16 cellular contexts compared by ENCODE assay signal in genomic region chr16:68377667-68378420, GRCh38.
A peak's percentile ranks its signal among the peaks of the same experiment; 100 is the strongest.
DNase-seq lines count a peak whose midpoint lies in the region; ATAC-seq lines count a peak whose summit lies in the region.
"Had no signal": no experiment of that assay in that cellular context is flagged by ENCODE, and none has a peak within 500 bp of the region (broad histone marks: within the 10 kb centered on the region; RNA-seq: fewer than 3 reads in every experiment).

No MANE protein-coding gene starts in this region.

- peaks cover 8% of the 10 kb centered on the region for H3K4me1 ChIP-seq in effector memory CD4-positive, alpha-beta T cell (ENCODE audit: control insufficient read depth, insufficient read depth, low read length, poor library complexity, severe bottlenecking)
- H3K4me1 ChIP-seq: esophagus muscularis mucosa had no signal

- H3K27me3 Mint-ChIP-seq in T-helper 2 cell treated with Interferon-gamma antibody and Interleukin-4, amounts not matched to agents 5 μg/mL and 100 μg/mL, for 36 hours (ENCODE audit: low read depth), result peaks cover 36% of the 10 kb centered on the region

- peak; percentile 49 for DNase-seq in Right ventricle myocardium inferior (ENCODE audit: missing footprints)
- DNase-seq in cardiac septum (ENCODE audit: low spot score), result no peak
- peak; percentile 79 for DNase-seq in cerebellum (ENCODE audit: low spot score)
- peak; percentile 38 for DNase-seq in medulla oblongata (ENCODE audit: extremely low spot score)
- no peak for DNase-seq in T-helper 2 cell treated with Interferon-gamma antibody and Interleukin-4, amounts not matched to agents 5 μg/mL and 100 μg/mL, for 36 hours (ENCODE audit: low spot score)
- DNase-seq in effector memory CD4-positive, alpha-beta T cell, result no peak
- no peak for DNase-seq in effector CD8-positive, alpha-beta T cell (lab: John Stamatoyannopoulos, UW)
- DNase-seq: activated CD8-positive, alpha-beta T cell treated with anti-CD3 and anti-CD28 coated beads for 36 hours; NCI-H1105; NCI-H446; spleen; stimulated activated naive CD4-positive, alpha-beta T cell had no signal

- no peaks in the 10 kb centered on the region for H3K27me3 ChIP-seq in effector memory CD4-positive, alpha-beta T cell (replicated peaks; ENCODE audit: control insufficient read depth, insufficient read depth, low read length, poor library complexity, severe bottlenecking)
- H3K27me3 ChIP-seq: esophagus muscularis mucosa, spleen had no signal

- H3K4me1 Mint-ChIP-seq in T-helper 2 cell treated with Interferon-gamma antibody and Interleukin-4, amounts not matched to agents 5 μg/mL and 100 μg/mL, for 36 hours (ENCODE audit: low read depth), result peaks cover 19% of the 10 kb centered on the region

- H3K27ac Mint-ChIP-seq in T-helper 2 cell treated with Interferon-gamma antibody and Interleukin-4, amounts not matched to agents 5 μg/mL and 100 μg/mL, for 36 hours, result no peak overlapping the region
- H3K27ac Mint-ChIP-seq: activated CD8-positive, alpha-beta T cell treated with anti-CD3 and anti-CD28 coated beads for 36 hours had no signal

- H3K36me3 ChIP-seq in effector memory CD4-positive, alpha-beta T cell (ENCODE audit: control insufficient read depth, insufficient read depth, low read length), result no peaks in the 10 kb centered on the region
- H3K36me3 ChIP-seq: esophagus muscularis mucosa, spleen had no signal

- no peak overlapping the region for H3K4me3 ChIP-seq in effector memory CD4-positive, alpha-beta T cell (ENCODE audit: insufficient read depth, low read depth, low read length, poor library complexity, severe bottlenecking)
- H3K4me3 ChIP-seq: coronary artery, esophagus muscularis mucosa, K562, spleen had no signal

- H3K36me3 Mint-ChIP-seq in T-helper 2 cell treated with Interferon-gamma antibody and Interleukin-4, amounts not matched to agents 5 μg/mL and 100 μg/mL, for 36 hours (ENCODE audit: low read depth), result no peaks in the 10 kb centered on the region

- intact Hi-C loops in Right ventricle myocardium inferior (cut with DNase I) (no loop called here), cardiac septum (cut with DNase I) (no loop called here)

- ATAC-seq in Right ventricle myocardium inferior, result no peak
- no peak for ATAC-seq in GM21737 (IDR thresholded peaks at IDR 0.05; ENCODE audit: unreplicated experiment)
- ATAC-seq: activated CD8-positive, alpha-beta T cell treated with anti-CD3 and anti-CD28 coated beads for 36 hours; K562 had no signal

- H3K4me3 Mint-ChIP-seq in T-helper 2 cell treated with Interferon-gamma antibody and Interleukin-4, amounts not matched to agents 5 μg/mL and 100 μg/mL, for 36 hours, result no peak overlapping the region
- H3K4me3 Mint-ChIP-seq: activated CD8-positive, alpha-beta T cell treated with anti-CD3 and anti-CD28 coated beads for 36 hours had no signal

- H3K9me3 ChIP-seq in effector memory CD4-positive, alpha-beta T cell (ENCODE audit: control insufficient read depth, low read length), result no peaks in the 10 kb centered on the region
- H3K9me3 ChIP-seq: esophagus muscularis mucosa, spleen had no signal

- no peaks in the 10 kb centered on the region for H3K9me3 Mint-ChIP-seq in T-helper 2 cell treated with Interferon-gamma antibody and Interleukin-4, amounts not matched to agents 5 μg/mL and 100 μg/mL, for 36 hours
- H3K9me3 Mint-ChIP-seq: activated CD8-positive, alpha-beta T cell treated with anti-CD3 and anti-CD28 coated beads for 36 hours had no signal

- H3K27ac ChIP-seq in effector memory CD4-positive, alpha-beta T cell (ENCODE audit: insufficient read depth, low read length, poor library complexity, severe bottlenecking), result no peak overlapping the region
- H3K27ac ChIP-seq: coronary artery, esophagus muscularis mucosa, spleen had no signal

Comparison
In these comparisons a context has a peak if more than half of its experiments do, and no peak if none do; other contexts are left out.
1. DNase-seq: peak in Right ventricle myocardium inferior (single experiment), cerebellum (single experiment) and medulla oblongata (single experiment); none in cardiac septum (single experiment), T-helper 2 cell treated with Interferon-gamma antibody and Interleukin-4, amounts not matched to agents 5 μg/mL and 100 μg/mL, for 36 hours (single experiment), effector memory CD4-positive, alpha-beta T cell (0 of 3) and effector CD8-positive, alpha-beta T cell (single experiment).